Comparison of ENCODE assay signal across 1 cellular context in the genomic region with DNA sequence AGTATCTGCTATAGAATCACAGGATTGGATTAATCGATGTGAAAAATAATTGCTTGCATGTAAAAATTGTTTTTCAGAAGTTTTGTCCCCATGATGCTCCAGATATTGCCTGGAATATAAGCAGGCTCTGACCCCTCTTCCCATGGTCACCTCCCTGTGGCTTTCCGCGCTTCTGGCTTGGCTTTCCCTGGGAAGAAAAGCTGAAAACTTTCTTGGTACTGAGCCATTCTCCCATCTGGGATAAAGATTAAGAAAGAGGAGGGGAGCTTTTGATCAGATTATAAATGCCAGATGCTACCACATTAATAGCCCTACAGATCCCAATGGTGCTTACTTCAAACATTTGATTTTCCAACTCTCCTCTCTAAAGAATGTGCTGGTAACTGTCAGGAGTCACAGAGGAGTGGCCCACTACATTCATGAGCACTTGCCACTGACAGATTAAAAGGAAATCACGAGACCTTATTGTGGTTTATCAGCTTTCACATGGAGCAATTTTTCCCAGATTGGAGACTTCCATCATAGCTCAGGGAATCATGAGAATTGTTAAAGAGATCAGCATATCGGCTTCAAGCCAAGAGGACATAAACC.
TF ChIP-seq lines count a peak whose summit lies in the region.

No MANE protein-coding gene starts in this region.

TF ChIP-seq in liver, 16 proteins besides CTCF, POLR2A, EP300 and RAD21 (continued from another document):
- no peak for TF ChIP-seq HNF4A (conservative IDR thresholded peaks at IDR 0.05)
